21 cellular contexts compared by ENCODE assay signal in the genomic region with DNA sequence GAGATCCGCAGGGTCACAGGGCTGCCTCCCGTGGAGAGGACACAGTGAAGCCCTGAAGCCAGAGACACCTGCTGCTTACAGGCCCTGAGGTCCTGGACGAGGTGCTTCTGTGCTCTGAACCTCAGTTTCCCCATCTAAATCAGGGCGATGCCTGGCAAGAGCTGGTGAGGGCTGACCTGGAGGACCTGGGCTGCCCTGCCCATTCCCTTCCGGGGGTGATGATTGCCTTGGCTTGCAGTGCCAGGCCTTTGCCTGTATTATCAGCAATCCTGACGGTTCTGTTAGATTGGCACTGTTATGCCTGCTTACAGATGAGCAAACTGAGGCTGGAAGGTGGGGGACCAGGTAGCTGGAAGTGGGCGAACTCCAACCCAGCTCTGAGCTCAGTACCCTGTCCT. TPM values are rescaled to one million over a fixed set of nuclear protein-coding genes. Genes with fewer than 3 reads are reported as not detected.
DNase-seq lines count a peak whose midpoint lies in the region; ATAC-seq and TF ChIP-seq lines count a peak whose summit lies in the region.
"Had no signal": no experiment of that assay in that cellular context is flagged by ENCODE, and none has a peak within 500 bp of the region (broad histone marks: within the 10 kb centered on the region; RNA-seq: fewer than 3 reads in every experiment).

No MANE protein-coding gene starts in this region.

- H3K9me3 ChIP-seq in CD8-positive, alpha-beta T cell (ENCODE audit: low read length) = no peaks in the 10 kb centered on the region
- H3K9me3 ChIP-seq: thoracic aorta had no signal

- H3K27me3 ChIP-seq in CD8-positive, alpha-beta T cell (ENCODE audit: insufficient read depth, low read length) = no peaks in the 10 kb centered on the region
- H3K27me3 ChIP-seq: hepatocyte had no signal

- CTCF ChIA-PET in CD8-positive, alpha-beta T cell (lab: Charles Lee) = interaction anchor here (0.8 to 1.2 kb wide), 3 partner anchors 37 to 283 kb away, joined by 3 to 4 read pairs (median 3); no protein-coding TSS in a partner anchor

- POLR2A ChIA-PET in CD8-positive, alpha-beta T cell (lab: Charles Lee) = interaction anchor here (0.9 kb wide), 1 partner anchor 19 kb away, joined by 3 read pairs; no protein-coding TSS in a partner anchor

- no peak for TF ChIP-seq CTCF in CD8-positive, alpha-beta T cell (IDR thresholded peaks at IDR 0.05)
- no peak for TF ChIP-seq CTCF in GM12865 (IDR thresholded peaks at IDR 0.05; ENCODE audit: insufficient read depth, low read depth, low read length, missing control alignments)

- H3K27me3 Mint-ChIP-seq in CD8-positive, alpha-beta T cell (ENCODE audit: low read depth) = no peaks in the 10 kb centered on the region
- no peaks in the 10 kb centered on the region for H3K27me3 Mint-ChIP-seq in activated naive CD8-positive, alpha-beta T cell treated with anti-CD3 and anti-CD28 coated beads, Interleukin-2, amount 50 U/mL, for 24 hours
- H3K27me3 Mint-ChIP-seq in natural killer cell treated with Interleukin-12 subunit alpha and Interleukin-12 subunit beta and Interleukin-15 and Interleukin-18, amount 100 ng/mL, for 72 hours = no peaks in the 10 kb centered on the region
- H3K27me3 Mint-ChIP-seq: progenitor cell of endocrine pancreas, T-helper 17 cell had no signal

- intact Hi-C loops in CD8-positive, alpha-beta T cell (cut with DNase I, micrococcal nuclease) = no loop called here

- DNase-seq in CD8-positive, alpha-beta T cell = no peak
- DNase-seq in GM12865 (ENCODE audit: low read depth) (no peak), HuH-7 (ENCODE audit: low spot score) (no peak), DMS79 (lab: John Stamatoyannopoulos, UW) (no peak)
- DNase-seq in activated naive CD8-positive, alpha-beta T cell treated with anti-CD3 and anti-CD28 coated beads, Interleukin-2, amount 50 U/mL, for 24 hours = no peak
- no peak for DNase-seq in natural killer cell treated with Interleukin-12 subunit alpha and Interleukin-12 subunit beta and Interleukin-15 and Interleukin-18, amount 100 ng/mL, for 72 hours (ENCODE audit: low spot score)
- DNase-seq: COR-L47, cortex of kidney, EL, mesendoderm, NCI-H1417 treated with DMSO at 0.1 percent for 48 hours, NCI-H524 treated with DMSO at 0.1 percent for 48 hours, SIG-M5, T-helper 17 cell had no signal

- peaks cover 15% of the 10 kb centered on the region for H3K4me1 Mint-ChIP-seq in CD8-positive, alpha-beta T cell (ENCODE audit: low read depth)
- peaks cover 18% of the 10 kb centered on the region for H3K4me1 Mint-ChIP-seq in activated naive CD8-positive, alpha-beta T cell treated with anti-CD3 and anti-CD28 coated beads, Interleukin-2, amount 50 U/mL, for 24 hours
- peaks cover 60 to 68% of the 10 kb centered on the region in 2 donors for H3K4me1 Mint-ChIP-seq in natural killer cell treated with Interleukin-12 subunit alpha and Interleukin-12 subunit beta and Interleukin-15 and Interleukin-18, amount 100 ng/mL, for 72 hours (ENCODE audit: low read depth in 2 of 2)
- H3K4me1 Mint-ChIP-seq: nephron had no signal

- peaks cover 21% of the 10 kb centered on the region for H3K4me1 ChIP-seq in CD8-positive, alpha-beta T cell (ENCODE audit: insufficient read depth, low read length)

- H3K36me3 Mint-ChIP-seq in CD8-positive, alpha-beta T cell = peaks cover 20% of the 10 kb centered on the region
- H3K36me3 Mint-ChIP-seq in activated naive CD8-positive, alpha-beta T cell treated with anti-CD3 and anti-CD28 coated beads, Interleukin-2, amount 50 U/mL, for 24 hours (ENCODE audit: low read depth) = peaks cover 14% of the 10 kb centered on the region
- H3K36me3 Mint-ChIP-seq in natural killer cell treated with Interleukin-12 subunit alpha and Interleukin-12 subunit beta and Interleukin-15 and Interleukin-18, amount 100 ng/mL, for 72 hours = peaks cover 17% of the 10 kb centered on the region

- H3K36me3 ChIP-seq in CD8-positive, alpha-beta T cell (ENCODE audit: insufficient read depth, low read length) = peaks cover 6% of the 10 kb centered on the region

- no peak overlapping the region for H3K27ac Mint-ChIP-seq in CD8-positive, alpha-beta T cell
- H3K27ac Mint-ChIP-seq in activated naive CD8-positive, alpha-beta T cell treated with anti-CD3 and anti-CD28 coated beads, Interleukin-2, amount 50 U/mL, for 24 hours = no peak overlapping the region
- peak overlapping the region; percentile 99 for H3K27ac Mint-ChIP-seq in natural killer cell treated with Interleukin-12 subunit alpha and Interleukin-12 subunit beta and Interleukin-15 and Interleukin-18, amount 100 ng/mL, for 72 hours
- H3K27ac Mint-ChIP-seq: brain, nephron, progenitor cell of endocrine pancreas had no signal

- no peak for ATAC-seq in CD8-positive, alpha-beta T cell
- no peak for ATAC-seq in activated naive CD8-positive, alpha-beta T cell treated with anti-CD3 and anti-CD28 coated beads, Interleukin-2, amount 50 U/mL, for 24 hours
- peak in 1 of 2 donors; percentile 1 for ATAC-seq in natural killer cell treated with Interleukin-12 subunit alpha and Interleukin-12 subunit beta and Interleukin-15 and Interleukin-18, amount 100 ng/mL, for 72 hours
- no peak for ATAC-seq in HG02763 (IDR thresholded peaks at IDR 0.05; ENCODE audit: unreplicated experiment)

- no peak overlapping the region for H3K4me3 ChIP-seq in CD8-positive, alpha-beta T cell (ENCODE audit: low read depth, low read length)
- H3K4me3 ChIP-seq in GM12865 (ENCODE audit: low read depth, low read length) = peak overlapping the region; percentile 92
- H3K4me3 ChIP-seq: hepatocyte had no signal

- no peaks in the 10 kb centered on the region for H3K9me3 Mint-ChIP-seq in CD8-positive, alpha-beta T cell
- H3K9me3 Mint-ChIP-seq in activated naive CD8-positive, alpha-beta T cell treated with anti-CD3 and anti-CD28 coated beads, Interleukin-2, amount 50 U/mL, for 24 hours = no peaks in the 10 kb centered on the region
- H3K9me3 Mint-ChIP-seq in natural killer cell treated with Interleukin-12 subunit alpha and Interleukin-12 subunit beta and Interleukin-15 and Interleukin-18, amount 100 ng/mL, for 72 hours = no peaks in the 10 kb centered on the region
- H3K9me3 Mint-ChIP-seq: brain, nephron had no signal

- H3K27ac ChIP-seq in CD8-positive, alpha-beta T cell (ENCODE audit: low read depth, low read length) = peak overlapping the region; percentile 56
- H3K27ac ChIP-seq: hepatocyte, thoracic aorta had no signal

- H3K4me3 Mint-ChIP-seq in CD8-positive, alpha-beta T cell = no peak overlapping the region
- peak overlapping the region; percentile 75 for H3K4me3 Mint-ChIP-seq in activated naive CD8-positive, alpha-beta T cell treated with anti-CD3 and anti-CD28 coated beads, Interleukin-2, amount 50 U/mL, for 24 hours
- peak overlapping the region; percentile 93 for H3K4me3 Mint-ChIP-seq in natural killer cell treated with Interleukin-12 subunit alpha and Interleukin-12 subunit beta and Interleukin-15 and Interleukin-18, amount 100 ng/mL, for 72 hours
- H3K4me3 Mint-ChIP-seq: brain, nephron, T-helper 17 cell had no signal

RNA-seq across cellular contexts. Expression of a gene that starts 7.8 kb away (rescaled TPM):
- under 1 TPM; 0.19 to 0.30 TPM for total RNA-seq in CD8-positive, alpha-beta T cell
- 10 to 100 TPM; 34.6 to 90.2 TPM for total RNA-seq in natural killer cell treated with Interleukin-12 subunit alpha and Interleukin-12 subunit beta and Interleukin-15 and Interleukin-18, amount 100 ng/mL, for 72 hours

RNA-seq across cellular contexts. Expression of a gene that starts 21.0 kb away (rescaled TPM):
- 1 to 10 TPM; 5.9 to 7.9 TPM for total RNA-seq in CD8-positive, alpha-beta T cell
- total RNA-seq in natural killer cell treated with Interleukin-12 subunit alpha and Interleukin-12 subunit beta and Interleukin-15 and Interleukin-18, amount 100 ng/mL, for 72 hours = 10 to 100 TPM; 63.7 to 64.2 TPM

RNA-seq across cellular contexts. Expression of a gene that starts 25.7 kb away (rescaled TPM):
- total RNA-seq in CD8-positive, alpha-beta T cell = not detected
- under 1 TPM in 1 of 2 donors, not detected in 1; 0.07 TPM for total RNA-seq in natural killer cell treated with Interleukin-12 subunit alpha and Interleukin-12 subunit beta and Interleukin-15 and Interleukin-18, amount 100 ng/mL, for 72 hours
- total RNA-seq: hepatocyte, M059J, progenitor cell of endocrine pancreas, T-helper 17 cell had no signal

RNA-seq across cellular contexts. Expression of a gene that starts 38.8 kb away (rescaled TPM):
- total RNA-seq in CD8-positive, alpha-beta T cell = 1 to 10 TPM in 1 of 2 experiments, under 1 TPM in 1; 0.81 to 1.0 TPM
- 10 to 100 TPM in 1 of 2 donors, 1 to 10 TPM in 1; 8.2 to 10.7 TPM for total RNA-seq in natural killer cell treated with Interleukin-12 subunit alpha and Interleukin-12 subunit beta and Interleukin-15 and Interleukin-18, amount 100 ng/mL, for 72 hours

RNA-seq across cellular contexts. Expression of a gene that starts 46.7 kb away (rescaled TPM):
- total RNA-seq in CD8-positive, alpha-beta T cell = 10 to 100 TPM; 51.0 to 56.3 TPM
- total RNA-seq in natural killer cell treated with Interleukin-12 subunit alpha and Interleukin-12 subunit beta and Interleukin-15 and Interleukin-18, amount 100 ng/mL, for 72 hours = 100 to 1,000 TPM in 1 of 2 donors, 10 to 100 TPM in 1; 72.7 to 135 TPM

Comparison
In these comparisons a context has a peak if more than half of its experiments do, and no peak if none do; other contexts are left out.
1. H3K27ac Mint-ChIP-seq: peak in natural killer cell treated with Interleukin-12 subunit alpha and Interleukin-12 subunit beta and Interleukin-15 and Interleukin-18, amount 100 ng/mL, for 72 hours (2 of 2); none in CD8-positive, alpha-beta T cell (single experiment) and activated naive CD8-positive, alpha-beta T cell treated with anti-CD3 and anti-CD28 coated beads, Interleukin-2, amount 50 U/mL, for 24 hours (single experiment).
2. RNA of a gene that starts 7.8 kb away (total RNA-seq): 34.6 to 90.2 TPM in natural killer cell treated with Interleukin-12 subunit alpha and Interleukin-12 subunit beta and Interleukin-15 and Interleukin-18, amount 100 ng/mL, for 72 hours; 0.19 to 0.30 TPM in CD8-positive, alpha-beta T cell; every median in the first group is over 10 times any median in the second.
3. RNA of a gene that starts 21.0 kb away (total RNA-seq): 63.7 to 64.2 TPM in natural killer cell treated with Interleukin-12 subunit alpha and Interleukin-12 subunit beta and Interleukin-15 and Interleukin-18, amount 100 ng/mL, for 72 hours; 5.9 to 7.9 TPM in CD8-positive, alpha-beta T cell; every median in the first group is over 4 times any median in the second.